Comparison of ENCODE assay signal across 19 cellular contexts in genomic region chr6:51608932-51609331, GRCh38.
DNase-seq lines count a peak whose midpoint lies in the region; ATAC-seq and TF ChIP-seq lines count a peak whose summit lies in the region.
"Had no signal": no experiment of that assay in that cellular context is flagged by ENCODE, and none has a peak within 500 bp of the region (broad histone marks: within the 10 kb centered on the region; RNA-seq: fewer than 3 reads in every experiment).

No MANE protein-coding gene starts in this region.

- no peak for ATAC-seq in GM18858 (IDR thresholded peaks at IDR 0.05; ENCODE audit: unreplicated experiment)

- peak overlapping the region; percentile 74 for H2AFZ ChIP-seq in SK-N-SH (ENCODE audit: low read depth)
- H2AFZ ChIP-seq in smooth muscle cell (ENCODE audit: low read depth): peak overlapping the region; percentile 42

- no peaks in the 10 kb centered on the region for H3F3A ChIP-seq in SK-N-SH (replicated peaks; ENCODE audit: insufficient read depth)
- H3F3A ChIP-seq in smooth muscle cell (ENCODE audit: low read depth): no peaks in the 10 kb centered on the region

- intact Hi-C loops in prostate gland (cut with DNase I): no loop called here

- no peaks in the 10 kb centered on the region for H3K79me2 ChIP-seq in SK-N-SH (ENCODE audit: insufficient read depth)
- H3K79me2 ChIP-seq in smooth muscle cell (ENCODE audit: low read depth): no peaks in the 10 kb centered on the region

- TF ChIP-seq EP300 in SK-N-SH (IDR thresholded peaks at IDR 0.05; ENCODE audit: borderline replicate concordance in 1 of 2, low read depth in 1 of 2, low read length in 1 of 2): peak in 1 of 2 experiments; percentile 45; a peak in 1 of 4 replicates

- H4K20me1 ChIP-seq in SK-N-SH (ENCODE audit: insufficient read depth) (no peaks in the 10 kb centered on the region), smooth muscle cell (ENCODE audit: low read depth) (no peaks in the 10 kb centered on the region)

- H3K36me3 ChIP-seq in SK-N-SH (replicated peaks in 1 of 2; ENCODE audit: control insufficient read depth in 1 of 2, insufficient read depth in 2 of 2, low read length in 1 of 2) (no peaks in the 10 kb centered on the region), smooth muscle cell (ENCODE audit: low read depth) (no peaks in the 10 kb centered on the region), prostate gland (no peaks in the 10 kb centered on the region)

- DNase-seq in LNCaP clone FGC (ENCODE audit: low read depth): peak; percentile 52
- peak; percentile 40 for DNase-seq in SK-N-SH
- DNase-seq in left kidney (ENCODE audit: low read depth, low spot score): peak; percentile 2
- DNase-seq in smooth muscle cell (lab: John Stamatoyannopoulos, UW; ENCODE audit: unreplicated experiment): no peak
- DNase-seq in prostate gland (ENCODE audit: low spot score): no peak
- no peak for DNase-seq in GM10266 (ENCODE audit: extremely low spot score)
- DNase-seq: ACHN; C1 segment of cervical spinal cord; Calu3; CD4-positive, alpha-beta T cell; DMS 273 treated with DMSO at 0.1 percent for 48 hours; GOT3; H9; HFFc6; IMR-90; KBM-7 had no signal

- TF ChIP-seq POLR2A in prostate gland (IDR thresholded peaks at IDR 0.05): no peak

- H3K4me1 ChIP-seq in SK-N-SH (ENCODE audit: control insufficient read depth in 1 of 2, insufficient read depth in 2 of 2, low read depth in 1 of 2, low read length in 1 of 2): peaks cover 3 to 11% of the 10 kb centered on the region in 2 experiments; a peak in 2 of 4 replicates
- H3K4me1 ChIP-seq in smooth muscle cell (ENCODE audit: low read depth): peaks cover 13% of the 10 kb centered on the region
- no peaks in the 10 kb centered on the region for H3K4me1 ChIP-seq in prostate gland (replicated peaks)

- no peaks in the 10 kb centered on the region for H3K9me3 ChIP-seq in SK-N-SH
- H3K9me3 ChIP-seq in smooth muscle cell (replicated peaks; ENCODE audit: low read depth): no peaks in the 10 kb centered on the region
- no peaks in the 10 kb centered on the region for H3K9me3 ChIP-seq in prostate gland

- 5% methylated on average over 4 of the region's 4 CpGs for WGBS in SK-N-SH (ENCODE audit: low lambda C conversion rate)
- 48% methylated on average over 4 of the region's 4 CpGs for WGBS in smooth muscle cell (ENCODE audit: low lambda C conversion rate)
- 68% methylated on average over 4 of the region's 4 CpGs for WGBS in prostate gland

- H3K27ac ChIP-seq in SK-N-SH (ENCODE audit: low read depth in 2 of 2, low read length in 1 of 2): peak overlapping the region in 1 of 2 experiments; percentile 92; a peak in 2 of 4 replicates
- peak overlapping the region; percentile 42 for H3K27ac ChIP-seq in smooth muscle cell (ENCODE audit: low read depth)
- H3K27ac ChIP-seq in prostate gland: no peak overlapping the region
- H3K27ac ChIP-seq: HL-60 had no signal

- no peak overlapping the region for H3K9ac ChIP-seq in SK-N-SH
- H3K9ac ChIP-seq in smooth muscle cell (ENCODE audit: low read depth): peak overlapping the region; percentile 11

- POLR2A ChIA-PET in SK-N-SH (lab: Yijun Ruan, JAX): no interaction called here

- H3K27me3 ChIP-seq in SK-N-SH (ENCODE audit: insufficient read depth) (no peaks in the 10 kb centered on the region), smooth muscle cell (ENCODE audit: low read depth) (no peaks in the 10 kb centered on the region), prostate gland (replicated peaks; ENCODE audit: insufficient read depth) (peaks cover under 1% of the 10 kb centered on the region)

- H3K4me3 ChIP-seq in LNCaP clone FGC (ENCODE audit: low read depth, low read length) (no peak overlapping the region), SK-N-SH (ENCODE audit: low read depth in 2 of 2, low read length in 1 of 2) (no peak overlapping the region), smooth muscle cell (no peak overlapping the region), prostate gland (no peak overlapping the region)
- H3K4me3 ChIP-seq: GM12878 had no signal

- peak overlapping the region; percentile 42; the same call in 1 of the 2 replicates for H3K4me2 ChIP-seq in SK-N-SH
- peak overlapping the region; percentile 23 for H3K4me2 ChIP-seq in smooth muscle cell

- no peak for TF ChIP-seq RAD21 in SK-N-SH (IDR thresholded peaks at IDR 0.05; ENCODE audit: low read length)

- H3K9me2 ChIP-seq in SK-N-SH: no peaks in the 10 kb centered on the region

- TF ChIP-seq CTCF in LNCaP clone FGC (IDR thresholded peaks at IDR 0.05; ENCODE audit: control insufficient read depth, extremely low read depth, insufficient read depth) (no peak), SK-N-SH (IDR thresholded peaks at IDR 0.05) (no peak), smooth muscle cell (IDR thresholded peaks at IDR 0.05; ENCODE audit: borderline replicate concordance, insufficient read depth, poor library complexity, severe bottlenecking) (no peak), prostate gland (IDR thresholded peaks at IDR 0.05) (no peak), GM10266 (IDR thresholded peaks at IDR 0.05; ENCODE audit: control insufficient read depth, insufficient read depth, low read depth, missing control alignments) (no peak)

- CTCF ChIA-PET in SK-N-SH (lab: Yijun Ruan, JAX): interaction anchor here (0.6 to 2.2 kb wide), 3 partner anchors 10 to 1450 kb away, joined by 3 to 10 read pairs (median 4); no protein-coding TSS in a partner anchor

TF ChIP-seq in SK-N-SH, 30 proteins besides CTCF, POLR2A, EP300 and RAD21:
- TF ChIP-seq RCOR1 (IDR thresholded peaks at IDR 0.05; ENCODE audit: low read length) (peak; percentile 85; the same call in 1 of the 2 replicates), NRF1 (IDR thresholded peaks at IDR 0.05; ENCODE audit: low read depth, low read length) (peak; percentile 37; the same call in 1 of the 2 replicates), CHD2 (IDR thresholded peaks at IDR 0.05; ENCODE audit: low read length, partially characterized antibody) (peak; percentile 44), ZBTB33 (IDR thresholded peaks at IDR 0.05; ENCODE audit: borderline replicate concordance, low read depth) (no peak), GATA2 (CRISPR knock-in tag; IDR thresholded peaks at IDR 0.05) (peak; percentile 47; the same call in 1 of the 2 replicates), RXRA (IDR thresholded peaks at IDR 0.05; ENCODE audit: borderline replicate concordance, low read depth) (no peak)

Comparison
In these comparisons a context has a peak if more than half of its experiments do, and no peak if none do; other contexts are left out.
1. DNase-seq: peak in LNCaP clone FGC (single experiment), SK-N-SH (single experiment) and left kidney (single experiment); none in smooth muscle cell (single experiment), prostate gland (single experiment) and GM10266 (single experiment).